Comparison of ENCODE assay signal across 13 cellular contexts in the genomic region with DNA sequence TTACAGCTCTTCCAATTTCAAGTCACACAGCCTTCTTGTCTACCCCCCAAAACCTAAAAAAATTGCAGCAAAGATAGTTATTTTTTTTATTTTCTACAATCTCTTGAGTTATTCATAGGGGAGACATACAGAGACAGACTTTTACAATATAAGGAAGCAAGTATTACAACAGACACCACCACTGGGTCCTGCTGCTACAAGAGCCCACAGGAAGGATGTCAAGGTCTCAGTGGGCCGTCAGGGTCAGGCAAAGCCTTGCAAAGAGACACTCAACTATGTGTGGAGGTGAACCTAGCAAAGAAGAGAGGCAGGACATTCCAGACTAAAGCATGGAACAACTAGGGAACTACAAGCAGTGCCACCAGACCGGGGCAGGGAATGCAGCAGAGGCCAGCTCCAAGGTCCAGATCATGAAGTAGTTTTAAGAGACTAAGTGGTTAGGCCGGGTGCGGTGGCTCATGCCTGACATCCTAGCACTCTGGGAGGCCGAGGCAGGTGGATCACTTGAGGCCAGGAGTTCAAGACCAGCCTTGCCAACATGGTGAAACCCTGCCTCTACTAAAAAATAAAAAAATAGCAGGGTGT.
"Had no signal": no experiment of that assay in that cellular context is flagged by ENCODE, and none has a peak within 500 bp of the region (broad histone marks: within the 10 kb centered on the region; RNA-seq: fewer than 3 reads in every experiment).

No MANE protein-coding gene starts in this region.

- H3K27me3 ChIP-seq: heart left ventricle, upper lobe of left lung had no signal

- DNase-seq: activated CD4-positive, alpha-beta memory T cell treated with anti-CD3 and anti-CD28 coated beads, Interleukin-2, amount 10 ng/mL, durations not matched to agents 7 days and 5 days; activated CD4-positive, alpha-beta T cell treated with anti-CD3 and anti-CD28 coated beads for 1 hour; activated CD8-positive, alpha-beta memory T cell treated with anti-CD3 and anti-CD28 coated beads, Interleukin-2, amount 50 U/mL, for 4 hours; activated naive CD8-positive, alpha-beta T cell treated with anti-CD3 and anti-CD28 coated beads, Interleukin-2, amount 50 U/mL, for 24 hours; activated T-cell treated with anti-CD3 and anti-CD28 coated beads, Interleukin-2, amount 50 U/mL, for 72 hours; effector CD8-positive, alpha-beta T cell; heart left ventricle; mammary epithelial cell; occipital lobe; stimulated activated CD4-positive, alpha-beta T cell treated with anti-CD3 and anti-CD28 coated beads, Interleukin-2, amount 100 ng/mL, for 48 hours; stimulated activated naive CD4-positive, alpha-beta T cell treated with Interleukin-2 at 50 U/mL for 16 hours; upper lobe of left lung had no signal

- H3K36me3 ChIP-seq: cardiac muscle cell, heart left ventricle, upper lobe of left lung had no signal

- ATAC-seq: activated naive CD8-positive, alpha-beta T cell treated with anti-CD3 and anti-CD28 coated beads, Interleukin-2, amount 50 U/mL, for 24 hours; activated T-cell treated with anti-CD3 and anti-CD28 coated beads, Interleukin-2, amount 50 U/mL, for 72 hours; heart left ventricle had no signal

- H3K9me3 ChIP-seq: heart left ventricle, upper lobe of left lung had no signal

- H3K4me1 ChIP-seq: upper lobe of left lung had no signal

- H3K4me3 ChIP-seq: cardiac muscle cell, heart left ventricle, upper lobe of left lung had no signal

- H3K27ac ChIP-seq: cardiac muscle cell, heart left ventricle, upper lobe of left lung had no signal
